ENCODE assay signal across 8 cellular contexts in the genomic region with DNA sequence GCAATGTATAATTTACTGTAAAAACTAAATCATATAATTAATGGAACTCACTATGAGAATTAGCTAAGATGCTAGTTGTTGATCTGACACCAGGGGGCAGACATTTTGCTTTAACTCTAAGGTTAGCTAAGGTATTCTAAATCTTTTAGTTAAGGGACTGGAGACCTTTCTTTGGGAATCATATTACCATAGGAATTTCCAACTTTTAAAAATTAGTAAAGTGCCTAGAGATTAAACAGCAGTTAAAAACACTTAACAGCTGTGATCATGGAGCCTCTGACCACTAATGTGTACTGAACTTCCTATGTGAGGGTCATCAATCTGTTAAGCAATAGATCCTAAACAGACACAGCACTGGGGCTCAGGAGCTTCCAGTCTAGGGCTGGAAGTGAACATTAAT.
DNase-seq lines count a peak whose midpoint lies in the region; ATAC-seq, FAIRE-seq and TF ChIP-seq lines count a peak whose summit lies in the region.

No MANE protein-coding gene starts in this region.

- peak; percentile 64 to 88 (median 86) for ATAC-seq in pancreas
- no peak for ATAC-seq in HG02763 (IDR thresholded peaks at IDR 0.05; ENCODE audit: unreplicated experiment)

- H3K4me1 ChIP-seq in esophagus squamous epithelium (no peaks in the 10 kb centered on the region), pancreas (no peaks in the 10 kb centered on the region)

- H3K27me3 ChIP-seq in esophagus squamous epithelium (no peaks in the 10 kb centered on the region), pancreas (no peaks in the 10 kb centered on the region)

- peak; percentile 44 for DNase-seq in NCI-H510A treated with DMSO at 0.1 percent for 48 hours (lab: John Stamatoyannopoulos, UW)
- no peak for DNase-seq in NCI-H510A (lab: John Stamatoyannopoulos, UW)
- DNase-seq in HuH-7.5 (ENCODE audit: low spot score): peak; percentile 22
- peak; percentile 50 for DNase-seq in RCC 7860 (ENCODE audit: low spot score)
- no peak for DNase-seq in esophagus squamous epithelium (lab: John Stamatoyannopoulos, UW)
- peak in 3 of 6 donors; percentile 32 to 53 (median 40) for DNase-seq in pancreas
- DNase-seq in NK-92 treated with Interleukin-12 subunit alpha and Interleukin-12 subunit beta, amount 100 ng/mL, for 24 hours (lab: John Stamatoyannopoulos, UW): no peak

- no peak for TF ChIP-seq POLR2A in esophagus squamous epithelium (IDR thresholded peaks at IDR 0.05)

- TF ChIP-seq CTCF in esophagus squamous epithelium (IDR thresholded peaks at IDR 0.05) (peak in 5 of 6 experiments; percentile 52 to 82 (median 70)), pancreas (IDR thresholded peaks at IDR 0.05) (peak; percentile 34 to 72 (median 50))

- peak; percentile 90 for FAIRE-seq in RCC 7860 (lab: Jason Lieb, UNC)
- peak; percentile 89 for FAIRE-seq in pancreas (lab: Jason Lieb, UNC)

- H3K9me3 ChIP-seq in esophagus squamous epithelium (no peaks in the 10 kb centered on the region), pancreas (no peaks in the 10 kb centered on the region)

- H3K4me3 ChIP-seq in esophagus squamous epithelium: no peak overlapping the region
- no peak overlapping the region for H3K4me3 ChIP-seq in pancreas

- intact Hi-C loops in esophagus squamous epithelium (cut with DNase I) (loop anchor here (5.0 kb wide), 1 partner anchor 236 kb away; the partner anchor contains the start of gene APBB2), pancreas (cut with DNase I) (loop anchor here in 1 of 3 donors (5.0 kb wide), 1 partner anchor 236 kb away; the partner anchor contains the start of gene APBB2)

- H3K27ac ChIP-seq in esophagus squamous epithelium (no peak overlapping the region), pancreas (no peak overlapping the region)

- H3K36me3 ChIP-seq in esophagus squamous epithelium (no peaks in the 10 kb centered on the region), pancreas (no peaks in the 10 kb centered on the region)

Comparison
In these comparisons a context has a peak if more than half of its experiments do, and no peak if none do; other contexts are left out.
1. DNase-seq: peak in NCI-H510A treated with DMSO at 0.1 percent for 48 hours (single experiment), HuH-7.5 (single experiment) and RCC 7860 (single experiment); none in NCI-H510A (single experiment), esophagus squamous epithelium (single experiment) and NK-92 treated with Interleukin-12 subunit alpha and Interleukin-12 subunit beta, amount 100 ng/mL, for 24 hours (single experiment).